Comparison of ENCODE assay signal across 8 cellular contexts in genomic region chr17:40541873-40542561, GRCh38. TPM values are rescaled to one million over a fixed set of nuclear protein-coding genes. Genes with fewer than 3 reads are reported as not detected.
A peak's percentile ranks its signal among the peaks of the same experiment; 100 is the strongest.
DNase-seq lines count a peak whose midpoint lies in the region; ATAC-seq and TF ChIP-seq lines count a peak whose summit lies in the region.

No MANE protein-coding gene starts in this region.

- no peaks in the 10 kb centered on the region for H3F3A ChIP-seq in neural cell (ENCODE audit: insufficient read depth, low read length, poor library complexity, severe bottlenecking)

- TF ChIP-seq CTCF in AG10803 (conservative IDR thresholded peaks at IDR 0.05; ENCODE audit: low read length) (no peak), OCI-LY7 (conservative IDR thresholded peaks at IDR 0.05; ENCODE audit: low read length) (no peak), neural cell (IDR thresholded peaks at IDR 0.05; ENCODE audit: poor library complexity, severe bottlenecking) (no peak), omental fat pad (IDR thresholded peaks at IDR 0.05) (no peak)

- H3K9ac ChIP-seq in neural cell (ENCODE audit: low read length): peak overlapping the region; percentile 49

- POLR2A ChIA-PET in OCI-LY7 (lab: Charles Lee): interaction anchor here (0.7 kb wide), 1 partner anchor 850 kb away, joined by 3 read pairs; no protein-coding TSS in a partner anchor

- TF ChIP-seq EP300 in neural cell (conservative IDR thresholded peaks at IDR 0.05; ENCODE audit: poor library complexity, severe bottlenecking): no peak

- peak overlapping the region; percentile 46 for H2AFZ ChIP-seq in OCI-LY7 (ENCODE audit: low read length)
- H2AFZ ChIP-seq in neural cell (ENCODE audit: low read depth, low read length): peak overlapping the region; percentile 12

- H3K4me3 ChIP-seq in AG10803 (ENCODE audit: low read length): no peak overlapping the region
- no peak overlapping the region for H3K4me3 ChIP-seq in OCI-LY7 (ENCODE audit: low read depth, low read length, poor library complexity, severe bottlenecking)
- peak overlapping the region; percentile 47 for H3K4me3 ChIP-seq in neural cell (ENCODE audit: low read length)

- H3K36me3 ChIP-seq in OCI-LY7 (ENCODE audit: insufficient read depth, low read length): no peaks in the 10 kb centered on the region
- no peaks in the 10 kb centered on the region for H3K36me3 ChIP-seq in neural cell (ENCODE audit: insufficient read depth, low read length)

- H4K20me1 ChIP-seq in OCI-LY7 (ENCODE audit: insufficient read depth, low read length): no peaks in the 10 kb centered on the region
- no peaks in the 10 kb centered on the region for H4K20me1 ChIP-seq in neural cell (ENCODE audit: insufficient read depth)

- CTCF ChIA-PET in OCI-LY7 (lab: Charles Lee; ENCODE audit: unreplicated experiment): interaction anchor here (0.6 kb wide), 1 partner anchor 83 kb away, joined by 3 read pairs; no protein-coding TSS in a partner anchor

- BruUV-seq in OCI-LY7 (replicated peaks; lab: Mats Ljungman, UMichigan): no TSS peak

- H3K27ac ChIP-seq in OCI-LY7 (ENCODE audit: low read depth, low read length, poor library complexity, severe bottlenecking): no peak overlapping the region
- H3K27ac ChIP-seq in neural cell (ENCODE audit: low read length): peak overlapping the region; percentile 62

- H3K9me3 ChIP-seq in OCI-LY7 (ENCODE audit: low read length) (no peaks in the 10 kb centered on the region), neural cell (ENCODE audit: low read length) (no peaks in the 10 kb centered on the region)

- TF ChIP-seq RAD21 in neural cell (conservative IDR thresholded peaks at IDR 0.05): no peak

- H3K9me2 ChIP-seq in OCI-LY7 (ENCODE audit: insufficient read depth, low read length) (no peaks in the 10 kb centered on the region), neural cell (ENCODE audit: insufficient read depth, low read length) (no peaks in the 10 kb centered on the region)

- no peak overlapping the region for H3K4me2 ChIP-seq in OCI-LY7 (ENCODE audit: low read length)
- H3K4me2 ChIP-seq in neural cell (ENCODE audit: low read length): peak overlapping the region; percentile 22

- peaks cover 24% of the 10 kb centered on the region for H3K4me1 ChIP-seq in OCI-LY7 (ENCODE audit: insufficient read depth, low read length, poor library complexity, severe bottlenecking)

- no peaks in the 10 kb centered on the region for H3K27me3 ChIP-seq in neural cell (ENCODE audit: insufficient read depth, low read depth, low read length)

- intact Hi-C loops in OCI-LY7 (cut with micrococcal nuclease; ENCODE audit: unreplicated experiment): no loop called here

- ATAC-seq in esophagus mucosa (peak; percentile 17), omental fat pad (ENCODE audit: low FRiP score) (no peak), GM18873 (IDR thresholded peaks at IDR 0.05; ENCODE audit: low FRiP score, unreplicated experiment) (no peak)

- no peaks in the 10 kb centered on the region for H3K79me2 ChIP-seq in OCI-LY7 (ENCODE audit: insufficient read depth, low read depth, low read length)
- no peaks in the 10 kb centered on the region for H3K79me2 ChIP-seq in neural cell (replicated peaks; ENCODE audit: insufficient read depth, low read length)

- DNase-seq in AG10803 (ENCODE audit: low read depth): peak; percentile 81
- no peak for DNase-seq in OCI-LY7 (ENCODE audit: low spot score)
- DNase-seq in COLO668 (lab: John Stamatoyannopoulos, UW; ENCODE audit: unreplicated experiment): no peak
- DNase-seq in omental fat pad (ENCODE audit: low spot score): no peak
- no peak for DNase-seq in SHP77 treated with DMSO at 0.1 percent for 48 hours (lab: John Stamatoyannopoulos, UW)

TF ChIP-seq in neural cell, 6 proteins besides CTCF, POLR2A, EP300 and RAD21:
- no peak for TF ChIP-seq SMC3 (conservative IDR thresholded peaks at IDR 0.05; ENCODE audit: poor library complexity)
- TF ChIP-seq POLR2AphosphoS5 (IDR thresholded peaks at IDR 0.05): no peak
- no peak for TF ChIP-seq TAF1 (IDR thresholded peaks at IDR 0.05; ENCODE audit: low read depth)
- TF ChIP-seq REST (IDR thresholded peaks at IDR 0.05; ENCODE audit: borderline replicate concordance): no peak
- TF ChIP-seq MXI1 (conservative IDR thresholded peaks at IDR 0.05; ENCODE audit: poor library complexity, severe bottlenecking): no peak
TF ChIP-seq in neural cell: peak in this region for 0.

RNA-seq across cellular contexts. Expression of gene CCR7, which starts 23.3 kb away (rescaled TPM):
- 1.8 and 2.3 TPM in 2 replicates for total RNA-seq in OCI-LY7 (2014; rRNA removed; shearing (Covaris generic))
- 0.48 TPM in 1 of 2 replicates, not detected in the other for total RNA-seq in OCI-LY7 (2022)
- total RNA-seq in esophagus mucosa: 0.48 TPM
- polyA plus RNA-seq in neural cell: not detected in 2 replicates
- polyA minus RNA-seq in neural cell: not detected in 2 replicates
- total RNA-seq in omental fat pad: 1 to 10 TPM in 1 of 4 donors, under 1 TPM in 1, not detected in 2; 0.37 to 1.9 TPM

RNA-seq across cellular contexts. Expression of gene TNS4, which starts 40.6 kb away (rescaled TPM):
- total RNA-seq in OCI-LY7 (2014; rRNA removed; shearing (Covaris generic)): 0.18 and 0.22 TPM in 2 replicates
- 0.66 and 0.97 TPM in 2 replicates for total RNA-seq in OCI-LY7 (2022)
- total RNA-seq in esophagus mucosa: 52.1 TPM
- not detected in 2 replicates for polyA plus RNA-seq in neural cell
- polyA minus RNA-seq in neural cell: not detected in 2 replicates
- 1 to 10 TPM in 2 of 4 donors, not detected in 2; 1.8 to 2.1 TPM for total RNA-seq in omental fat pad

Comparison
In these comparisons a context has a peak if more than half of its experiments do, and no peak if none do; other contexts are left out.
1. RNA of gene TNS4, which starts 40.6 kb away (total RNA-seq): 52.1 TPM in esophagus mucosa (single experiment); 1.8 to 2.1 TPM in omental fat pad and 0.18 to 0.97 TPM in OCI-LY7; every median in the first group is over 10 times any median in the second.